In the genomic region with DNA sequence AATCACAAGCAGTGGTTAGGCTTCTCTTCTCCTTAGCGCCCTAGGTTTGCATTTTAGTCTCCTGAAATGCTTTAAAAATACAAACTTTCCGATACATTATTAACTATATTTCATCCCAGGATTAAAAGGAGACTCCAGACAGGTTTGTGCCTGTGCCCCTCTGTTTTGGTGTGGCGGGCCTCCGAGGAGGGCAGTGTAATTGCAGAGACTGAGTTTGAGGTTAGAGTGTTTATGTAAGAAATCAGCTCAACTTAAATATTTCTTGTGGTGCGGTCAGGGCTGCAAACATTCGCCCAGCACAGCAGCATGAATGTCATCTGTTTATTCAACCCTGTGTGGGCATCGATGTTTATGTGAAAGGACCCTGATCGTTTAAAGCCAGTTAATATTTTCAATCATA, we compare ENCODE assay signal across 22 cellular contexts.
A peak's percentile ranks its signal among the peaks of the same experiment; 100 is the strongest.
DNase-seq lines count a peak whose midpoint lies in the region; ATAC-seq and TF ChIP-seq lines count a peak whose summit lies in the region.
"Had no signal": no experiment of that assay in that cellular context is flagged by ENCODE, and none has a peak within 500 bp of the region (broad histone marks: within the 10 kb centered on the region; RNA-seq: fewer than 3 reads in every experiment).

No MANE protein-coding gene starts in this region.

- no peak overlapping the region for H3K4me3 ChIP-seq in HCT116 (replicated peaks in 1 of 2; ENCODE audit: low read depth in 1 of 2, low read length in 2 of 2)
- H3K4me3 ChIP-seq in osteoblast (ENCODE audit: insufficient read depth, low read length), result no peak overlapping the region
- H3K4me3 ChIP-seq in foreskin fibroblast (ENCODE audit: low read depth in 1 of 2, low read length in 2 of 2), result no peak overlapping the region
- H3K4me3 ChIP-seq: HAP-1, SK-N-MC had no signal

- no peaks in the 10 kb centered on the region for H3K36me3 ChIP-seq in HCT116 (ENCODE audit: control insufficient read depth in 1 of 2, insufficient read depth in 2 of 2, low read length in 2 of 2)
- no peaks in the 10 kb centered on the region for H3K36me3 ChIP-seq in osteoblast (ENCODE audit: insufficient read depth, low read length)
- H3K36me3 ChIP-seq: BE2C, HAP-1 had no signal

- RAD21 ChIA-PET in HCT116 (lab: Charles Lee; ENCODE audit: low non-redundant PET in 1 of 2, low total read pairs in 2 of 2, uncharacterized antibody in 2 of 2, unreplicated experiment in 2 of 2), result no interaction called here

- H3K9me3 Mint-ChIP-seq in natural killer cell, result no peaks in the 10 kb centered on the region
- H3K9me3 Mint-ChIP-seq: CD4-positive, alpha-beta memory T cell had no signal

- no peaks in the 10 kb centered on the region for H3K36me3 Mint-ChIP-seq in natural killer cell
- H3K36me3 Mint-ChIP-seq: CD4-positive, alpha-beta memory T cell had no signal

- H3K4me1 ChIP-seq in HCT116 (ENCODE audit: control insufficient read depth in 1 of 2, insufficient read depth in 2 of 2, low read length in 2 of 2) (peaks cover 13 to 65% of the 10 kb centered on the region in 2 experiments), osteoblast (ENCODE audit: insufficient read depth, low read length) (no peaks in the 10 kb centered on the region)
- H3K4me1 ChIP-seq: HAP-1 had no signal

- H3K79me2 ChIP-seq in HCT116 (ENCODE audit: insufficient read depth, low read length), result no peaks in the 10 kb centered on the region
- H3K79me2 ChIP-seq in osteoblast (ENCODE audit: insufficient read depth, low read length), result no peaks in the 10 kb centered on the region

- H3K4me1 Mint-ChIP-seq in natural killer cell, result no peaks in the 10 kb centered on the region
- H3K4me1 Mint-ChIP-seq: CD4-positive, alpha-beta memory T cell had no signal

- no peak overlapping the region for H2AFZ ChIP-seq in HCT116 (ENCODE audit: low read depth, low read length, poor library complexity, severe bottlenecking)
- no peak overlapping the region for H2AFZ ChIP-seq in osteoblast (ENCODE audit: low read length)

- H3K9ac ChIP-seq in HCT116 (ENCODE audit: low read length), result 0 out of 2 replicates have a peak overlapping the region, but pooled peaks have one; percentile 11

- ATAC-seq in HCT116 (no peak), natural killer cell (no peak), HG02870 (IDR thresholded peaks at IDR 0.05; ENCODE audit: unreplicated experiment) (no peak)

- H3K4me3 Mint-ChIP-seq in natural killer cell, result no peak overlapping the region
- H3K4me3 Mint-ChIP-seq: CD4-positive, alpha-beta memory T cell had no signal

- no peaks in the 10 kb centered on the region for H3K9me3 ChIP-seq in HCT116 (ENCODE audit: control insufficient read depth in 1 of 2, insufficient read depth in 1 of 2, low read depth in 1 of 2, low read length in 2 of 2)
- no peaks in the 10 kb centered on the region for H3K9me3 ChIP-seq in osteoblast (ENCODE audit: low read depth, low read length)
- H3K9me3 ChIP-seq: BE2C, HAP-1 had no signal

- POLR2A ChIA-PET in HCT116 (lab: Charles Lee) (no interaction called here), RWPE1 (lab: Yijun Ruan, JAX; ENCODE audit: low non-redundant PET) (no interaction called here)

- H3K27me3 Mint-ChIP-seq in natural killer cell (ENCODE audit: low read depth in 2 of 2), result peaks cover 3 to 6% of the 10 kb centered on the region in 2 donors

- H3K27me3 ChIP-seq in HCT116 (ENCODE audit: insufficient read depth, low read length) (no peaks in the 10 kb centered on the region), osteoblast (ENCODE audit: insufficient read depth, low read length) (no peaks in the 10 kb centered on the region)
- H3K27me3 ChIP-seq: BE2C had no signal

- DNase-seq in HCT116 (ENCODE audit: low read depth, low spot score) (no peak), amniotic stem cell (lab: John Stamatoyannopoulos, UW) (peak; percentile 5), fibroblast of peridontal ligament (ENCODE audit: extremely low read depth) (peak; percentile 86), osteoblast (ENCODE audit: insufficient read length, low spot score, missing footprints) (peak; percentile 76), RWPE1 (ENCODE audit: low spot score) (no peak), natural killer cell (no peak), foreskin fibroblast (no peak)
- DNase-seq: BE2C; Calu3; CD4-positive, alpha-beta memory T cell; DMS53; KBM-7; NCI-H1048; NCI-H1436 treated with DMSO at 0.1 percent for 48 hours; NCI-H2029 treated with DMSO at 0.1 percent for 48 hours; NCI-H2171 treated with DMSO at 0.1 percent for 48 hours; NCI-H446 treated with DMSO at 0.1 percent for 48 hours; NK-92 treated with Interleukin-12 subunit alpha and Interleukin-12 subunit beta, amount 100 ng/mL, for 24 hours; OCI-M1 had no signal

- BruUV-seq in HCT116 (replicated peaks; lab: Mats Ljungman, UMichigan), result no TSS peak

- H3K4me2 ChIP-seq in HCT116 (ENCODE audit: low read length) (peak overlapping the region; percentile 27), osteoblast (ENCODE audit: insufficient read depth, low read length) (peak overlapping the region; percentile 30)

- CTCF ChIA-PET in HCT116 (lab: Charles Lee), result no interaction called here
- CTCF ChIA-PET in RWPE1 (lab: Yijun Ruan, JAX), result interaction anchor here (0.6 kb wide), 1 partner anchor 118 kb away, joined by 3 read pairs; no protein-coding TSS in a partner anchor

- H3K27ac ChIP-seq in HCT116 (ENCODE audit: low read depth, low read length), result no peak overlapping the region
- no peak overlapping the region for H3K27ac ChIP-seq in osteoblast (ENCODE audit: low read depth, low read length)
- H3K27ac ChIP-seq in RWPE1, result no peak overlapping the region
- H3K27ac ChIP-seq: SK-N-MC had no signal

- H4K20me1 ChIP-seq in HCT116 (ENCODE audit: insufficient read depth) (no peaks in the 10 kb centered on the region), osteoblast (ENCODE audit: insufficient read depth, low read length) (no peaks in the 10 kb centered on the region)

- TF ChIP-seq RAD21 in HCT116 (IDR thresholded peaks at IDR 0.05; ENCODE audit: low read depth), result no peak

- no peak for TF ChIP-seq CTCF in HCT116 (IDR thresholded peaks at IDR 0.05 in 2 of 3, conservative IDR thresholded peaks at IDR 0.05 in 1 of 3; ENCODE audit: borderline replicate concordance in 1 of 3, insufficient read depth in 1 of 3, low read depth in 2 of 3, low read length in 2 of 3)
- no peak for TF ChIP-seq CTCF in osteoblast (IDR thresholded peaks at IDR 0.05; ENCODE audit: extremely low read depth, low read depth, low read length)
- TF ChIP-seq CTCF in RWPE1 (conservative IDR thresholded peaks at IDR 0.05; ENCODE audit: low read depth), result no peak
- TF ChIP-seq CTCF in natural killer cell (IDR thresholded peaks at IDR 0.05), result no peak
- no peak for TF ChIP-seq CTCF in foreskin fibroblast (IDR thresholded peaks at IDR 0.05; ENCODE audit: low read depth, low read length)

- H3K9me2 ChIP-seq in HCT116 (ENCODE audit: insufficient read depth), result no peaks in the 10 kb centered on the region

- intact Hi-C loops in HCT116 (cut with micrococcal nuclease) (no loop called here), natural killer cell (cut with micrococcal nuclease) (no loop called here)

- H3K27ac Mint-ChIP-seq in natural killer cell, result no peak overlapping the region
- H3K27ac Mint-ChIP-seq: CD4-positive, alpha-beta memory T cell had no signal

- no peak for TF ChIP-seq POLR2A in HCT116 (IDR thresholded peaks at IDR 0.05; ENCODE audit: borderline replicate concordance, extremely low read depth, insufficient read depth, insufficient read length)

TF ChIP-seq in HCT116, 20 proteins besides CTCF, POLR2A, EP300 and RAD21:
- TF ChIP-seq SRF (IDR thresholded peaks at IDR 0.05; ENCODE audit: low read depth), result no peak
- TF ChIP-seq CEBPB (IDR thresholded peaks at IDR 0.05; ENCODE audit: low read depth), result no peak
- no peak for TF ChIP-seq ZNF274 (IDR thresholded peaks at IDR 0.05; ENCODE audit: low read depth, low read length)
- TF ChIP-seq, protein P1, sequence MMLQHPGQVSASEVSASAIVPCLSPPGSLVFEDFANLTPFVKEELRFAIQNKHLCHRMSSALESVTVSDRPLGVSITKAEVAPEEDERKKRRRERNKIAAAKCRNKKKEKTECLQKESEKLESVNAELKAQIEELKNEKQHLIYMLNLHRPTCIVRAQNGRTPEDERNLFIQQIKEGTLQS (IDR thresholded peaks at IDR 0.05), result no peak
- TF ChIP-seq JUND (IDR thresholded peaks at IDR 0.05), result no peak
- TF ChIP-seq SP1 (IDR thresholded peaks at IDR 0.05; ENCODE audit: low read depth), result no peak
- no peak for TF ChIP-seq ELF1 (IDR thresholded peaks at IDR 0.05; ENCODE audit: borderline replicate concordance, low read depth)
- no peak for TF ChIP-seq EZH2phosphoT487 (IDR thresholded peaks at IDR 0.05; ENCODE audit: borderline replicate concordance)
- TF ChIP-seq, protein P2, sequence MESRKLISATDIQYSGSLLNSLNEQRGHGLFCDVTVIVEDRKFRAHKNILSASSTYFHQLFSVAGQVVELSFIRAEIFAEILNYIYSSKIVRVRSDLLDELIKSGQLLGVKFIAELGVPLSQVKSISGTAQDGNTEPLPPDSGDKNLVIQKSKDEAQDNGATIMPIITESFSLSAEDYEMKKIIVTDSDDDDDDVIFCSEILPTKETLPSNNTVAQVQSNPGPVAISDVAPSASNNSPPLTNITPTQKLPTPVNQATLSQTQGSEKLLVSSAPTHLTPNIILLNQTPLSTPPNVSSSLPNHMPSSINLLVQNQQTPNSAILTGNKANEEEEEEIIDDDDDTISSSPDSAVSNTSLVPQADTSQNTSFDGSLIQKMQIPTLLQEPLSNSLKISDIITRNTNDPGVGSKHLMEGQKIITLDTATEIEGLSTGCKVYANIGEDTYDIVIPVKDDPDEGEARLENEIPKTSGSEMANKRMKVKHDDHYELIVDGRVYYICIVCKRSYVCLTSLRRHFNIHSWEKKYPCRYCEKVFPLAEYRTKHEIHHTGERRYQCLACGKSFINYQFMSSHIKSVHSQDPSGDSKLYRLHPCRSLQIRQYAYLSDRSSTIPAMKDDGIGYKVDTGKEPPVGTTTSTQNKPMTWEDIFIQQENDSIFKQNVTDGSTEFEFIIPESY (IDR thresholded peaks at IDR 0.05; ENCODE audit: extremely low read depth, insufficient replicate concordance, low read length), result no peak
- no peak for TF ChIP-seq CBX3 (IDR thresholded peaks at IDR 0.05; ENCODE audit: low read depth)

Comparison
In these comparisons a context has a peak if more than half of its experiments do, and no peak if none do; other contexts are left out.
1. DNase-seq: peak in amniotic stem cell (single experiment), fibroblast of peridontal ligament (single experiment) and osteoblast (single experiment); none in HCT116 (single experiment), RWPE1 (single experiment), natural killer cell (single experiment) and foreskin fibroblast (0 of 2).